10 cellular contexts compared by ENCODE assay signal in genomic region chrX:57286507-57287251, GRCh38. TPM values are rescaled to one million over a fixed set of nuclear protein-coding genes. Genes with fewer than 3 reads are reported as not detected.
A peak's percentile ranks its signal among the peaks of the same experiment; 100 is the strongest.
DNase-seq lines count a peak whose midpoint lies in the region; ATAC-seq, FAIRE-seq and TF ChIP-seq lines count a peak whose summit lies in the region.
"Had no signal": no experiment of that assay in that cellular context is flagged by ENCODE, and none has a peak within 500 bp of the region (broad histone marks: within the 10 kb centered on the region; RNA-seq: fewer than 3 reads in every experiment).

A gene with protein sequence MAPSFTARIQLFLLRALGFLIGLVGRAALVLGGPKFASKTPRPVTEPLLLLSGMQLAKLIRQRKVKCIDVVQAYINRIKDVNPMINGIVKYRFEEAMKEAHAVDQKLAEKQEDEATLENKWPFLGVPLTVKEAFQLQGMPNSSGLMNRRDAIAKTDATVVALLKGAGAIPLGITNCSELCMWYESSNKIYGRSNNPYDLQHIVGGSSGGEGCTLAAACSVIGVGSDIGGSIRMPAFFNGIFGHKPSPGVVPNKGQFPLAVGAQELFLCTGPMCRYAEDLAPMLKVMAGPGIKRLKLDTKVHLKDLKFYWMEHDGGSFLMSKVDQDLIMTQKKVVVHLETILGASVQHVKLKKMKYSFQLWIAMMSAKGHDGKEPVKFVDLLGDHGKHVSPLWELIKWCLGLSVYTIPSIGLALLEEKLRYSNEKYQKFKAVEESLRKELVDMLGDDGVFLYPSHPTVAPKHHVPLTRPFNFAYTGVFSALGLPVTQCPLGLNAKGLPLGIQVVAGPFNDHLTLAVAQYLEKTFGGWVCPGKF (plus strand): TSS chrX:57286706. CDS start chrX:57286826, 120 bp downstream.

- FAIRE-seq in K562 (lab: Jason Lieb, UNC): no peak

- no peak for TF ChIP-seq RAD21 in K562 (CRISPR knock-in tag; conservative IDR thresholded peaks at IDR 0.05 in 1 of 2, IDR thresholded peaks at IDR 0.05 in 1 of 2)

- 11% methylated on average over 21 of the region's 22 CpGs for WGBS in K562 (ENCODE audit: insufficient coverage, low coverage, missing lambda C conversion rate)

- no peaks in the 10 kb centered on the region for H3K9me1 ChIP-seq in K562 (ENCODE audit: control insufficient read depth, insufficient read depth, low read length)

- H3K4me3 ChIP-seq in K562: peak within 1 kb of the TSS; percentile 22; the same call in 1 of the 2 replicates

- peak within 1 kb of the TSS in 1 of 2 experiments; percentile 38; a peak in 3 of 4 replicates for H3K9ac ChIP-seq in K562 (ENCODE audit: insufficient read depth in 1 of 2, low read depth in 2 of 2, low read length in 2 of 2)

- no peaks in the 10 kb centered on the region for H3K4me1 ChIP-seq in K562 (replicated peaks in 1 of 2; ENCODE audit: control insufficient read depth in 2 of 2, insufficient read depth in 2 of 2, low read length in 2 of 2)

- intact Hi-C loops in K562 (cut with micrococcal nuclease): no loop called here

- H3K4me2 ChIP-seq in K562 (ENCODE audit: insufficient read depth, low read length): peak within 1 kb of the TSS; percentile 52

- H3K36me3 ChIP-seq in K562 (ENCODE audit: control insufficient read depth, insufficient read depth, low read length): no peaks in the 10 kb centered on the region
- H3K36me3 ChIP-seq: neutrophil had no signal

- no peak for TF ChIP-seq EP300 in K562 (IDR thresholded peaks at IDR 0.05; ENCODE audit: low read length)

- H3K27ac Mint-ChIP-seq in IgD-negative memory B cell (peak within 1 kb of the TSS; percentile 59 to 93 (median 86)), memory B cell (peak within 1 kb of the TSS; percentile 92)

- no peaks in the 10 kb centered on the region for H3K36me3 Mint-ChIP-seq in IgD-negative memory B cell
- no peaks in the 10 kb centered on the region for H3K36me3 Mint-ChIP-seq in memory B cell

- CTCF ChIA-PET in K562 (lab: Yijun Ruan, JAX; ENCODE audit: low intra/inter-chr PET ratio): no interaction called here

- H3K4me3 Mint-ChIP-seq in IgD-negative memory B cell (peak within 1 kb of the TSS; percentile 58 to 94 (median 84)), memory B cell (peak within 1 kb of the TSS; percentile 86)

- in situ Hi-C loops in K562 (cut with MboI): no loop called here

- peak within 1 kb of the TSS; percentile 33; the same call in 2 of the 3 replicates for H3K27ac ChIP-seq in K562 (ENCODE audit: extremely low read depth, low read depth, low read length)
- H3K27ac ChIP-seq: HL-60, neutrophil had no signal

- no peaks in the 10 kb centered on the region for H4K20me1 ChIP-seq in K562 (replicated peaks; ENCODE audit: control insufficient read depth, insufficient read depth, low read length)

- DNase-seq in DMS53 treated with DMSO at 0.1 percent for 48 hours (lab: John Stamatoyannopoulos, UW; ENCODE audit: unreplicated experiment): peak; percentile 96
- peak; percentile 95 for DNase-seq in SW480 (ENCODE audit: low spot score)
- DNase-seq in K562 (ENCODE audit: extremely low read depth in 1 of 4, low spot score in 3 of 4): peak; percentile 2 to 37 (median 8)
- peak in 1 of 2 donors; percentile 28 for DNase-seq in memory B cell (ENCODE audit: low spot score in 2 of 2)
- peak; percentile 19 for DNase-seq in stimulated activated naive CD8-positive, alpha-beta T cell treated with anti-CD3 and anti-CD28 coated beads, Interleukin-15, Interleukin-2, amounts not matched to agents 100 U/mL and 50 U/mL, for 24 hours
- DNase-seq in GM03348 (ENCODE audit: low spot score): no peak

- no peaks in the 10 kb centered on the region for H3K9me3 ChIP-seq in K562 (replicated peaks; ENCODE audit: control insufficient read depth, insufficient read depth, low read depth, low read length)
- H3K9me3 ChIP-seq: neutrophil had no signal

- POLR2A ChIA-PET in K562 (lab: Yijun Ruan, JAX): no interaction called here

- H3K4me1 Mint-ChIP-seq in IgD-negative memory B cell (peaks cover 0 to 13% (median 3%) of the 10 kb centered on the region in 3 donors), memory B cell (peaks cover 8% of the 10 kb centered on the region)

- no peak for TF ChIP-seq CTCF in K562 (IDR thresholded peaks at IDR 0.05 in 2 of 3, conservative IDR thresholded peaks at IDR 0.05 in 1 of 3; ENCODE audit: insufficient read depth in 2 of 3, low read depth in 1 of 3, low read length in 3 of 3)

- H3K27me3 ChIP-seq in K562 (ENCODE audit: control insufficient read depth in 2 of 2, insufficient read depth in 2 of 2, low read length in 2 of 2): no peaks in the 10 kb centered on the region
- H3K27me3 ChIP-seq: neutrophil had no signal

- peak within 1 kb of the TSS; percentile 45; the same call in 1 of the 2 replicates for H2AFZ ChIP-seq in K562 (ENCODE audit: low read depth, low read length)

- ATAC-seq in GM21515 (IDR thresholded peaks at IDR 0.05; ENCODE audit: unreplicated experiment): peak; percentile 92
- peak; percentile 93 for ATAC-seq in K562
- peak; percentile 87 for ATAC-seq in memory B cell (ENCODE audit: low read depth)
- peak; percentile 75 for ATAC-seq in stimulated activated naive CD8-positive, alpha-beta T cell treated with anti-CD3 and anti-CD28 coated beads, Interleukin-15, Interleukin-2, amounts not matched to agents 100 U/mL and 50 U/mL, for 24 hours

- H3K79me2 ChIP-seq in K562 (ENCODE audit: control insufficient read depth, insufficient read depth, low read length): no peaks in the 10 kb centered on the region

- no TSS peak for BruUV-seq in K562 (replicated peaks; lab: Mats Ljungman, UMichigan)

- peaks cover 0 to 1% (median 0%) of the 10 kb centered on the region in 3 donors for H3K9me3 Mint-ChIP-seq in IgD-negative memory B cell
- no peaks in the 10 kb centered on the region for H3K9me3 Mint-ChIP-seq in memory B cell

- no peak for TF ChIP-seq POLR2A in K562 (conservative IDR thresholded peaks at IDR 0.05)

- H3K27me3 Mint-ChIP-seq in IgD-negative memory B cell (peaks cover 1% of the 10 kb centered on the region), memory B cell (no peaks in the 10 kb centered on the region)

TF ChIP-seq in K562, 482 proteins besides CTCF, POLR2A, EP300 and RAD21:
- TF ChIP-seq FOXK2 (conservative IDR thresholded peaks at IDR 0.05 in 1 of 2, IDR thresholded peaks at IDR 0.05 in 1 of 2; ENCODE audit: low read depth in 2 of 2) (0 out of 4 replicates have a peak, but pooled peaks of 1 of the 2 experiments have one; percentile 24), CTBP1 (IDR thresholded peaks at IDR 0.05; ENCODE audit: borderline replicate concordance) (0 out of 2 replicates have a peak, but pooled peaks have one; percentile 16), PHF8 (IDR thresholded peaks at IDR 0.05; ENCODE audit: borderline replicate concordance, low read length) (peak; percentile 18; the same call in 1 of the 2 replicates), ZNF24 (IDR thresholded peaks at IDR 0.05) (peak; percentile 67), ZNF518B (CRISPR knock-in tag; IDR thresholded peaks at IDR 0.05) (no peak), SNIP1 (IDR thresholded peaks at IDR 0.05; ENCODE audit: low read depth) (no peak), ATF1 (CRISPR knock-in tag; IDR thresholded peaks at IDR 0.05) (no peak), ATF1 (tag; IDR thresholded peaks at IDR 0.05) (peak; percentile 10; the same call in 1 of the 2 replicates), CREM (IDR thresholded peaks at IDR 0.05; ENCODE audit: low read depth) (0 out of 2 replicates have a peak, but pooled peaks have one; percentile 10), MEIS2 (IDR thresholded peaks at IDR 0.05; ENCODE audit: partially characterized antibody) (peak; percentile 39)

RNA-seq across cellular contexts. Expression of the gene that starts here (rescaled TPM):
- polyA plus RNA-seq in IgD-negative memory B cell (3.6 TPM), K562 (2011; rRNA removed) (0.19 and 0.20 TPM in 2 replicates), K562 (2014; fragmentation: Illumina TruSeq; extraction: Trizol) (0.28 and 0.33 TPM in 2 replicates), K562 (2014; fragmentation: Nextera tagmentation; extraction: Ambion mirVana) (1 to 10 TPM in 1 of 2 experiments, under 1 TPM in 1; 0.90 to 1.1 TPM), K562 (2014; rRNA removed) (0.07 and 0.26 TPM in 2 replicates)
- 0.58 and 0.76 TPM in 2 replicates for total RNA-seq in K562 (2011; cell fraction: chromatin; rRNA removed; ENCODE audit: low replicate concordance)
- total RNA-seq in K562 (2011; cell fraction: nucleolus; rRNA removed): 0.33 and 0.66 TPM in 2 replicates
- 1.0 and 3.1 TPM in 2 replicates for total RNA-seq in K562 (2011; cell fraction: nucleoplasm; rRNA removed)
- total RNA-seq in K562 (2014; rRNA removed) (0.20 and 0.41 TPM in 2 replicates), K562 (2014; rRNA removed; fragmentation: Illumina TruSeq; extraction: Trizol) (0.47 and 0.80 TPM in 2 replicates), K562 (2015; rRNA removed; fragmentation: Illumina TruSeq; extraction: Trizol) (0.19 and 0.65 TPM in 2 replicates), K562 (2021) (0.38 and 0.47 TPM in 2 replicates)
- polyA plus RNA-seq in K562 (2011; cell fraction: cytosol; rRNA removed): 0.21 and 0.32 TPM in 2 replicates
- polyA plus RNA-seq in K562 (2011; cell fraction: nucleus; rRNA removed): 0.21 and 0.51 TPM in 2 replicates
- polyA plus RNA-seq in K562 (2012): 0.42 and 0.90 TPM in 2 replicates
- polyA minus RNA-seq in K562 (2011; rRNA and poly(A)+ RNA removed): 0.18 and 0.60 TPM in 2 replicates
- 0.38 TPM in 1 of 2 replicates, not detected in the other for polyA minus RNA-seq in K562 (2011; cell fraction: cytosol; rRNA and poly(A)+ RNA removed)
- polyA minus RNA-seq in K562 (2011; cell fraction: nucleus; rRNA and poly(A)+ RNA removed): 0.27 and 0.56 TPM in 2 replicates
